32 cellular contexts compared by ENCODE assay signal in the genomic region with DNA sequence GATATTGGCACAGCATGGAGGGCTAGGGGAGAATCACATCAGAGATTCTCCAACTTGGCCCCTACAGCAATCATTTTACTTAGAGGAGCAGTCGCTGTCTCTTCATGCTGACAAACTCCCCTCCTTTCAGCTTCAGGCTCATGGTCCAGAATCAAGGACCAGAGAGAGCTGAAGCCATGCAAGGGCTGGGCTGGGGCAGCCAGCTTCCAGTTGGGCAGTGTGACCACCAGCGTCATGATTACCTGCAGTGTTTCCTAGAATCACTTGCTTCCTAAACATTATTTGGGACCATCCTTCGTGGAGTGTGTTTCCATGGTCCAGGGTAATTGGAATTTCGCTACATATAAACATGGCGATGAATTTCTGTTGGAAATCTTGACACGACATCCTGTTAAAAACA. TPM values are rescaled to one million over a fixed set of nuclear protein-coding genes. Genes with fewer than 3 reads are reported as not detected.
DNase-seq lines count a peak whose midpoint lies in the region; ATAC-seq, FAIRE-seq and TF ChIP-seq lines count a peak whose summit lies in the region.
"Had no signal": no experiment of that assay in that cellular context is flagged by ENCODE, and none has a peak within 500 bp of the region (broad histone marks: within the 10 kb centered on the region; RNA-seq: fewer than 3 reads in every experiment).

No MANE protein-coding gene starts in this region.

- FAIRE-seq in kidney (lab: Jason Lieb, UNC): no peak
- FAIRE-seq: A204.1, GM12878, GM12892, GM18507, GM19239 had no signal

- peaks cover 0 to 52% (median 0%) of the 10 kb centered on the region in 7 donors for H3K27me3 ChIP-seq in spleen (replicated peaks in 1 of 7)
- H3K27me3 ChIP-seq: BE2C, BLaER1 had no signal

- H3K4me1 ChIP-seq in kidney (ENCODE audit: control insufficient read depth in 1 of 2, insufficient read depth in 1 of 2, low read depth in 1 of 2, low read length in 2 of 2) (peaks cover 0 to 2% of the 10 kb centered on the region in 2 donors), spleen (peaks cover 0 to 9% (median 0%) of the 10 kb centered on the region in 6 donors)

- ATAC-seq in GM18868 (IDR thresholded peaks at IDR 0.05; ENCODE audit: unreplicated experiment): no peak
- ATAC-seq: GM12878 had no signal

- no peak for TF ChIP-seq POLR2A in spleen (IDR thresholded peaks at IDR 0.05)

- 77 to 93% (median 84%) methylated on average over 6 of the region's 6 CpGs for WGBS in spleen, 5 donors

- intact Hi-C loops in kidney (cut with DNase I): no loop called here
- intact Hi-C loops in posterior vena cava (cut with DNase I): no loop called here
- intact Hi-C loops in spleen (cut with DNase I; ENCODE audit: low total_unique reads): no loop called here

- no peaks in the 10 kb centered on the region for H3K9me3 ChIP-seq in kidney (ENCODE audit: control insufficient read depth in 1 of 2, low read length in 2 of 2)
- H3K9me3 ChIP-seq in spleen: no peaks in the 10 kb centered on the region
- H3K9me3 ChIP-seq: BE2C, BLaER1 had no signal

- H3K9ac ChIP-seq in kidney (ENCODE audit: low read length in 2 of 2): no peak overlapping the region
- H3K9ac ChIP-seq: BLaER1 had no signal

- H3K27ac ChIP-seq in kidney (ENCODE audit: low read depth in 2 of 2, low read length in 2 of 2) (no peak overlapping the region), spleen (no peak overlapping the region)
- H3K27ac ChIP-seq: BLaER1 had no signal

- no peak overlapping the region for H3K4me3 ChIP-seq in kidney (ENCODE audit: low read length in 2 of 2)
- H3K4me3 ChIP-seq in spleen: no peak overlapping the region
- H3K4me3 ChIP-seq: BLaER1, GM12878 had no signal

- TF ChIP-seq CTCF in kidney (IDR thresholded peaks at IDR 0.05; ENCODE audit: borderline replicate concordance, extremely low read depth, insufficient read depth): no peak
- TF ChIP-seq CTCF in spleen (IDR thresholded peaks at IDR 0.05 in 8 of 11, conservative IDR thresholded peaks at IDR 0.05 in 3 of 11): no peak

- H3K36me3 ChIP-seq in kidney (ENCODE audit: control insufficient read depth in 1 of 2, insufficient read depth in 2 of 2, low read length in 2 of 2): no peaks in the 10 kb centered on the region
- H3K36me3 ChIP-seq in spleen: no peaks in the 10 kb centered on the region
- H3K36me3 ChIP-seq: BE2C, BLaER1 had no signal

- peak; percentile 8 for DNase-seq in kidney
- peak; percentile 56 for DNase-seq in posterior vena cava (ENCODE audit: low spot score)
- peak; percentile 15 for DNase-seq in spleen
- DNase-seq in H4 (ENCODE audit: low spot score): no peak
- DNase-seq in NCI-H82 treated with DMSO at 0.1 percent for 48 hours (lab: John Stamatoyannopoulos, UW; ENCODE audit: unreplicated experiment): no peak
- DNase-seq: 8988T; ACHN; BE2C; C1 segment of cervical spinal cord; CD4-positive, alpha-beta memory T cell; CD4-positive, CD25-positive, alpha-beta regulatory T cell; CD8-positive, alpha-beta memory T cell; COR-L47; DMS 273 treated with DMSO at 0.1 percent for 48 hours; DMS153; DMS53; DMS79; DND-41; EL; GDM1 had no signal

RNA-seq across cellular contexts. Expression of gene CAPN13, which starts 54.4 kb away (rescaled TPM):
- total RNA-seq in kidney: 9.2 TPM
- 3.4 TPM for polyA plus RNA-seq in kidney (ENCODE audit: insufficient read depth, low read depth, low replicate concordance)
- not detected for total RNA-seq in posterior vena cava
- total RNA-seq in spleen: 1 to 10 TPM in 1 of 7 donors, under 1 TPM in 4, not detected in 2; 0.32 to 1.1 (median 0.37) TPM
- under 1 TPM in 1 of 3 donors, not detected in 2; 0.09 TPM for polyA plus RNA-seq in spleen
- 0.10 TPM in 1 of 2 replicates, not detected in the other for total RNA-seq in H4 (2014; rRNA removed; shearing (Covaris generic))
- total RNA-seq: A673; CD4-positive, alpha-beta memory T cell; CD4-positive, CD25-positive, alpha-beta regulatory T cell; CD8-positive, alpha-beta memory T cell; Daoy; G401 had no signal
- polyA plus RNA-seq: AG04450; CD14-positive monocyte; CD4-positive, alpha-beta memory T cell; CD4-positive, CD25-positive, alpha-beta regulatory T cell; CD8-positive, alpha-beta memory T cell had no signal

Comparison
In these comparisons a context has a peak if more than half of its experiments do, and no peak if none do; other contexts are left out.
1. DNase-seq: peak in kidney (single experiment), posterior vena cava (single experiment) and spleen (single experiment); none in H4 (single experiment) and NCI-H82 treated with DMSO at 0.1 percent for 48 hours (single experiment).